In the genomic region with DNA sequence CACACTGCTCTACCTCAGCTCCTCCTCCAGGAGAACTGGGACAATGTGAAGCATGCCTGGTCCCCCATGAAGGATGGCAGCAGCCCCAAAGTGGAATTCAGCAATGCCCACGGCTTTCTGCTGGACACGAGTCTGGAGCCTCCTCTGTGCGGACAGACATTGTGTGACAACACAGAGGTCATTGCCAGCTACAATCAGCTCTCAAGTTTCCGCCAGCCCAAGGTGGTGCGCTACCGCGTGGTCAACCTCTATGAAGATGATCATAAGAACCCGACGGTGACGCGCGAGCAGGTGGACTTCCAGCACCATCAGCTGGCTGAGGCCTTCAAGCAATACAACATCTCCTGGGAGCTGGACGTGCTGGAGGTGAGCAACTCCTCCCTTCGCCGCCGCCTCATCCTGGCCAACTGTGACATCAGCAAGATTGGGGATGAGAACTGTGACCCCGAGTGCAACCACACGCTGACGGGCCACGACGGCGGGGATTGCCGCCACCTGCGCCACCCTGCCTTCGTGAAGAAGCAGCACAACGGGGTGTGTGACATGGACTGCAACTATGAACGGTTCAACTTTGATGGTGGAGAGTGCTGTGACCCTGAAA, we compare ENCODE assay signal across 26 cellular contexts. TPM values are rescaled to one million over a fixed set of nuclear protein-coding genes. Genes with fewer than 3 reads are reported as not detected.
"Had no signal": no experiment of that assay in that cellular context is flagged by ENCODE, and none has a peak within 500 bp of the region (broad histone marks: within the 10 kb centered on the region; RNA-seq: fewer than 3 reads in every experiment).

No MANE protein-coding gene starts in this region.

- H3K4me2 ChIP-seq: KMS-11 had no signal

- H3K9ac ChIP-seq: KMS-11 had no signal

- H3K27ac ChIP-seq: HL-60, KMS-11, RWPE1, SJCRH30 had no signal

- H3K4me3 ChIP-seq: SJCRH30 had no signal

- DNase-seq: Kasumi-1, MV-4-11, NCI-H1048, NCI-H1105, NCI-H1417, NCI-H1436 treated with DMSO at 0.1 percent for 48 hours, NCI-H1694, NCI-H187 treated with DMSO at 0.1 percent for 48 hours, NCI-H2029 treated with DMSO at 0.1 percent for 48 hours, NCI-H2171, NCI-H226, NCI-H446, NCI-H510A, NCI-H524 treated with DMSO at 0.1 percent for 48 hours, NCI-H69, NCI-H774, SHP77, SJCRH30, T-helper 1 cell had no signal

- H3K27me3 ChIP-seq: SJCRH30 had no signal

- ATAC-seq: Panc1, PC-3, SK-N-SH treated with all-trans-retinoic acid at 6 μM for 48 hours had no signal

- H3K36me3 ChIP-seq: SJCRH30 had no signal

- H3K9me3 ChIP-seq: SJCRH30 had no signal

- H3K4me1 ChIP-seq: SJCRH30 had no signal

RNA-seq across cellular contexts. Expression of a gene that starts 34.1 kb away (rescaled TPM):
- total RNA-seq: HT-29, PC-3 had no signal
